ENCODE assay signal across 28 cellular contexts in genomic region chr7:95536656-95537311, GRCh38. TPM values are rescaled to one million over a fixed set of nuclear protein-coding genes. Genes with fewer than 3 reads are reported as not detected.
"Had no signal": no experiment of that assay in that cellular context is flagged by ENCODE, and none has a peak within 500 bp of the region (broad histone marks: within the 10 kb centered on the region; RNA-seq: fewer than 3 reads in every experiment).

No MANE protein-coding gene starts in this region.

- H3K9ac ChIP-seq: SK-N-SH had no signal

- DNase-seq: activated CD4-positive, alpha-beta T cell treated with anti-CD3 and anti-CD28 coated beads for 4 hours; activated CD8-positive, alpha-beta memory T cell treated with anti-CD3 and anti-CD28 coated beads, Interleukin-2, amount 50 U/mL, for 4 hours; activated CD8-positive, alpha-beta T cell treated with anti-CD3 and anti-CD28 coated beads for 36 hours; activated naive CD4-positive, alpha-beta T cell; central memory CD4-positive, alpha-beta T cell; Kasumi-1; KBM-7; NCI-H1105 treated with DMSO at 0.1 percent for 48 hours; NCI-H1436 treated with DMSO at 0.1 percent for 48 hours; NCI-H187; NCI-H2081; NCI-H2227 treated with DMSO at 0.1 percent for 48 hours; NCI-H446 treated with DMSO at 0.1 percent for 48 hours; NCI-H524 treated with DMSO at 0.1 percent for 48 hours; NCI-H748 treated with DMSO at 0.1 percent for 48 hours; OCI-M1; Right ventricle myocardium superior; SJCRH30; SK-N-SH; T-helper 1 cell had no signal

- H3K4me3 ChIP-seq: ascending aorta, body of pancreas, SJCRH30 had no signal

- H3K4me2 ChIP-seq: SK-N-SH had no signal

- H3K36me3 Mint-ChIP-seq: activated naive CD4-positive, alpha-beta T cell treated with anti-CD3 and anti-CD28 coated beads, Interleukin-2, amount 50 U/mL, for 24 hours had no signal

- H3K27me3 ChIP-seq: ascending aorta, body of pancreas, SJCRH30 had no signal

- H3K4me3 Mint-ChIP-seq: activated CD8-positive, alpha-beta T cell treated with anti-CD3 and anti-CD28 coated beads for 36 hours; activated naive CD4-positive, alpha-beta T cell treated with anti-CD3 and anti-CD28 coated beads, Interleukin-2, amount 50 U/mL, for 24 hours had no signal

- H3K27ac Mint-ChIP-seq: activated CD8-positive, alpha-beta T cell treated with anti-CD3 and anti-CD28 coated beads for 36 hours; activated naive CD4-positive, alpha-beta T cell treated with anti-CD3 and anti-CD28 coated beads, Interleukin-2, amount 50 U/mL, for 24 hours had no signal

- H3K27ac ChIP-seq: ascending aorta, body of pancreas, RWPE1, SJCRH30, VCaP had no signal

- H3K9me3 Mint-ChIP-seq: activated CD8-positive, alpha-beta T cell treated with anti-CD3 and anti-CD28 coated beads for 36 hours; activated naive CD4-positive, alpha-beta T cell treated with anti-CD3 and anti-CD28 coated beads, Interleukin-2, amount 50 U/mL, for 24 hours had no signal

- H3K4me1 Mint-ChIP-seq: activated naive CD4-positive, alpha-beta T cell treated with anti-CD3 and anti-CD28 coated beads, Interleukin-2, amount 50 U/mL, for 24 hours had no signal

- H3K27me3 Mint-ChIP-seq: activated naive CD4-positive, alpha-beta T cell treated with anti-CD3 and anti-CD28 coated beads, Interleukin-2, amount 50 U/mL, for 24 hours had no signal

- H3K4me1 ChIP-seq: ascending aorta, body of pancreas, SJCRH30 had no signal

- FAIRE-seq: bronchial epithelial cell had no signal

- H3K9me3 ChIP-seq: ascending aorta, body of pancreas, SJCRH30, SK-N-SH had no signal

- ATAC-seq: activated CD8-positive, alpha-beta T cell treated with anti-CD3 and anti-CD28 coated beads for 36 hours; body of pancreas; Panc1 had no signal

- H3K36me3 ChIP-seq: ascending aorta, SJCRH30 had no signal

RNA-seq across cellular contexts. Expression of gene ASB4, which starts 51.0 kb away (rescaled TPM):
- total RNA-seq: activated CD8-positive, alpha-beta T cell treated with anti-CD3 and anti-CD28 coated beads for 36 hours; body of pancreas; T-helper 2 cell treated with Interferon-gamma antibody and Interleukin-4, amounts not matched to agents 100 ng/mL and 5 ng/mL, for 36 hours had no signal
- polyA plus RNA-seq: SK-N-SH had no signal

RNA-seq across cellular contexts. Expression of gene PDK4, which starts 59.5 kb away (rescaled TPM):
- total RNA-seq: activated CD8-positive, alpha-beta T cell treated with anti-CD3 and anti-CD28 coated beads for 36 hours; T-helper 2 cell treated with Interferon-gamma antibody and Interleukin-4, amounts not matched to agents 100 ng/mL and 5 ng/mL, for 36 hours had no signal
